In the genomic region with DNA sequence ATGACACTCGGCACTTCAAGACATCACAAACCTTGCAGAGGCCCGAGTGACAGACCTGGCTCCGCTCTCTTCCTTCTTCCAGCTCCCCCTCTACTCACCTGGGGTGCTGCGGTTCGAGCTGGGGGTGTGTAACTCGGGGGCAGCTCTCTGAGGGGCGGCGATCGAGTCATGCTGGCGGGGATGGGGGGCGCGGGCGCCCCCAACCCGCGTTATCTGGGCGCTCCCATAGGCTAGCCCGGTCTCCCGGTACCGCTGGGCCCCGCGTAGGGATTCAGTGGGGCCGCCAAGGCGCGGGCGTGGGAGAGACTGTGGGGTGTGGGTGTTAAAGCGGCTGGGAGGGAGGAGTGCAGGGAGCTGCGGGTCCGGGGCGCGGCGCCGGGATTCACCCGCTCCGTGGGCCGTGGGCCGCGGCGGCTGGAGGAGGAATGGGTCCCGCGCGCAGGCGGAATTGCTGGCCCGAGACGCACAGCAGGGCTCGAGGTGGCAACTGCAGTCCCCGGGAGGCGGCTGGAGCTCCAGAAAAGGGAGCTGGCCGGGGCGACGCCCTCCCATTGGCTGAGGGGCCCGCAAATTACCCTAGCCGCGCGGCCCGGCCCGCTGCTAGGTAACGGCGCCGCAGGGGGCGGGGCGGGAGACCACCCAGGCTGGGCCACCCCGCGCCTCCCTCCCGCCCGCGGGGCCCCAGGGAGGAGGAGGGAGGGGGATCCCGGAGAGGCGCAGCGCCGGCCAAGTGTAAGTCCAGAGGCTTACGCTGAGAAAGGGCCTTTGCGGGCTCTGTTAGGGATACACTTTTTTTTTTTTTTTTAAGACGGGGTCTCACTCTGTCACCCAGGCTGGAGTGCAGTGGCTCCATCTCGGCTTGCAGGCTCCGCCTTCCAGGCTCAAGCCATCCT, we compare ENCODE assay signal across 8 cellular contexts. TPM values are rescaled to one million over a fixed set of nuclear protein-coding genes. Genes with fewer than 3 reads are reported as not detected.
DNase-seq lines count a peak whose midpoint lies in the region; ATAC-seq and TF ChIP-seq lines count a peak whose summit lies in the region.

A gene with protein sequence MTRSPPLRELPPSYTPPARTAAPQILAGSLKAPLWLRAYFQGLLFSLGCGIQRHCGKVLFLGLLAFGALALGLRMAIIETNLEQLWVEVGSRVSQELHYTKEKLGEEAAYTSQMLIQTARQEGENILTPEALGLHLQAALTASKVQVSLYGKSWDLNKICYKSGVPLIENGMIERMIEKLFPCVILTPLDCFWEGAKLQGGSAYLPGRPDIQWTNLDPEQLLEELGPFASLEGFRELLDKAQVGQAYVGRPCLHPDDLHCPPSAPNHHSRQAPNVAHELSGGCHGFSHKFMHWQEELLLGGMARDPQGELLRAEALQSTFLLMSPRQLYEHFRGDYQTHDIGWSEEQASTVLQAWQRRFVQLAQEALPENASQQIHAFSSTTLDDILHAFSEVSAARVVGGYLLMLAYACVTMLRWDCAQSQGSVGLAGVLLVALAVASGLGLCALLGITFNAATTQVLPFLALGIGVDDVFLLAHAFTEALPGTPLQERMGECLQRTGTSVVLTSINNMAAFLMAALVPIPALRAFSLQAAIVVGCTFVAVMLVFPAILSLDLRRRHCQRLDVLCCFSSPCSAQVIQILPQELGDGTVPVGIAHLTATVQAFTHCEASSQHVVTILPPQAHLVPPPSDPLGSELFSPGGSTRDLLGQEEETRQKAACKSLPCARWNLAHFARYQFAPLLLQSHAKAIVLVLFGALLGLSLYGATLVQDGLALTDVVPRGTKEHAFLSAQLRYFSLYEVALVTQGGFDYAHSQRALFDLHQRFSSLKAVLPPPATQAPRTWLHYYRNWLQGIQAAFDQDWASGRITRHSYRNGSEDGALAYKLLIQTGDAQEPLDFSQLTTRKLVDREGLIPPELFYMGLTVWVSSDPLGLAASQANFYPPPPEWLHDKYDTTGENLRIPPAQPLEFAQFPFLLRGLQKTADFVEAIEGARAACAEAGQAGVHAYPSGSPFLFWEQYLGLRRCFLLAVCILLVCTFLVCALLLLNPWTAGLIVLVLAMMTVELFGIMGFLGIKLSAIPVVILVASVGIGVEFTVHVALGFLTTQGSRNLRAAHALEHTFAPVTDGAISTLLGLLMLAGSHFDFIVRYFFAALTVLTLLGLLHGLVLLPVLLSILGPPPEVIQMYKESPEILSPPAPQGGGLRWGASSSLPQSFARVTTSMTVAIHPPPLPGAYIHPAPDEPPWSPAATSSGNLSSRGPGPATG (minus strand): TSS at position 491 of the 893 bp plus-strand sequence. CDS start 321 bp downstream, at position 170.

- POLR2A ChIA-PET in WTC11 (lab: Charles Lee), result interaction anchor here (0.6 to 1.8 kb wide), 7 partner anchors 13 to 364 kb away, joined by 3 to 8 read pairs (median 4); a partner anchor contains a TSS

- peak within 1 kb of the TSS; percentile 44 to 51 for H3K4me3 ChIP-seq in esophagus (ENCODE audit: low read depth in 1 of 2, low read length in 2 of 2)
- H3K4me3 ChIP-seq in upper lobe of left lung, result peak within 1 kb of the TSS; percentile 34 to 55 (median 46)

- peaks cover 29% of the 10 kb centered on the region for H3K27me3 Mint-ChIP-seq in WTC11 (ENCODE audit: low read depth)

- peak; percentile 93 for ATAC-seq in WTC11
- ATAC-seq in upper lobe of left lung (ENCODE audit: low FRiP score in 2 of 2), result peak; percentile 74 to 88
- ATAC-seq in HG03095 (IDR thresholded peaks at IDR 0.05; ENCODE audit: unreplicated experiment), result no peak

- DNase-seq in NCI-H446 (lab: John Stamatoyannopoulos, UW) (peak; percentile 23 to 67), NCI-H446 treated with DMSO at 0.1 percent for 48 hours (lab: John Stamatoyannopoulos, UW) (no peak), NCI-H1417 (lab: John Stamatoyannopoulos, UW) (peak; percentile 63 to 91 (median 88)), WTC11 (ENCODE audit: low spot score) (peak; percentile 91), middle frontal gyrus (ENCODE audit: extremely low spot score, low spot score) (peak; percentile 26), upper lobe of left lung (peak; percentile 64 to 91)

- H3K27ac ChIP-seq in esophagus (ENCODE audit: low read depth in 2 of 2, low read length in 1 of 2) (no peak within 1 kb of the TSS), upper lobe of left lung (peak within 1 kb of the TSS in 1 of 4 donors; percentile 12)

- peak within 1 kb of the TSS; percentile 67 for H3K4me3 Mint-ChIP-seq in WTC11

- H3K9me3 ChIP-seq in esophagus (ENCODE audit: control insufficient read depth in 2 of 2, insufficient read depth in 1 of 2, low read depth in 1 of 2, low read length in 1 of 2), result no peaks in the 10 kb centered on the region
- H3K9me3 ChIP-seq in upper lobe of left lung, result no peaks in the 10 kb centered on the region

- H3K9me3 Mint-ChIP-seq in WTC11, result no peaks in the 10 kb centered on the region

- TF ChIP-seq POLR2A in upper lobe of left lung (IDR thresholded peaks at IDR 0.05), result no peak

- WGBS in esophagus, 2 donors, result 2% methylated on average over 68 to 75 of the region's 75 CpGs
- 13 to 20% methylated on average over 5 to 23 of the region's 75 CpGs for WGBS in upper lobe of left lung, 2 donors

- H3K27ac Mint-ChIP-seq in WTC11, result no peak within 1 kb of the TSS

- TF ChIP-seq CTCF in WTC11 (IDR thresholded peaks at IDR 0.05), result no peak
- TF ChIP-seq CTCF in upper lobe of left lung (IDR thresholded peaks at IDR 0.05), result no peak

- CTCF ChIA-PET in WTC11 (lab: Charles Lee), result interaction anchor here (0.7 to 1.9 kb wide), 11 partner anchors 11 to 460 kb away, joined by 3 to 11 read pairs (median 4); a partner anchor contains a TSS

- H3K27me3 ChIP-seq in esophagus (ENCODE audit: control insufficient read depth in 1 of 2, insufficient read depth in 2 of 2, low read length in 2 of 2) (no peaks in the 10 kb centered on the region), upper lobe of left lung (peaks cover 0 to 5% (median 0%) of the 10 kb centered on the region in 4 donors)

- peaks cover 0 to 3% of the 10 kb centered on the region in 2 donors for H3K4me1 ChIP-seq in esophagus (ENCODE audit: control insufficient read depth in 2 of 2, insufficient read depth in 2 of 2, low read length in 1 of 2)
- H3K4me1 ChIP-seq in upper lobe of left lung, result peaks cover 10 to 15% (median 12%) of the 10 kb centered on the region in 4 donors

- TF ChIP-seq EP300 in upper lobe of left lung (IDR thresholded peaks at IDR 0.05), result no peak

- H3K4me1 Mint-ChIP-seq in WTC11, result peaks cover 4% of the 10 kb centered on the region; the same call in 1 of the 2 replicates

- H3K36me3 Mint-ChIP-seq in WTC11, result no peaks in the 10 kb centered on the region

- H3K36me3 ChIP-seq in esophagus (ENCODE audit: control insufficient read depth in 2 of 2, insufficient read depth in 2 of 2, low read length in 1 of 2), result no peaks in the 10 kb centered on the region
- no peaks in the 10 kb centered on the region for H3K36me3 ChIP-seq in upper lobe of left lung

TF ChIP-seq in WTC11, 78 proteins besides CTCF, POLR2A, EP300 and RAD21 (continues in another document):
- TF ChIP-seq ZNF416 (CRISPR knock-in tag; IDR thresholded peaks at IDR 0.05), result no peak
- no peak for TF ChIP-seq SMAD4 (CRISPR knock-in tag; IDR thresholded peaks at IDR 0.05)
- no peak for TF ChIP-seq NR3C1 (CRISPR knock-in tag; conservative IDR thresholded peaks at IDR 0.05; ENCODE audit: low read depth)
- peak; percentile 63; the same call in 1 of the 2 replicates for TF ChIP-seq ZNF423 (CRISPR knock-in tag; IDR thresholded peaks at IDR 0.05)
- no peak for TF ChIP-seq ZNF138 (CRISPR knock-in tag; conservative IDR thresholded peaks at IDR 0.05)
- no peak for TF ChIP-seq CREM (CRISPR knock-in tag; IDR thresholded peaks at IDR 0.05)
- no peak for TF ChIP-seq ESRRA (CRISPR knock-in tag; IDR thresholded peaks at IDR 0.05; ENCODE audit: borderline replicate concordance)
- TF ChIP-seq ZNF396 (CRISPR knock-in tag; IDR thresholded peaks at IDR 0.05; ENCODE audit: borderline replicate concordance), result no peak
- TF ChIP-seq, protein P1, sequence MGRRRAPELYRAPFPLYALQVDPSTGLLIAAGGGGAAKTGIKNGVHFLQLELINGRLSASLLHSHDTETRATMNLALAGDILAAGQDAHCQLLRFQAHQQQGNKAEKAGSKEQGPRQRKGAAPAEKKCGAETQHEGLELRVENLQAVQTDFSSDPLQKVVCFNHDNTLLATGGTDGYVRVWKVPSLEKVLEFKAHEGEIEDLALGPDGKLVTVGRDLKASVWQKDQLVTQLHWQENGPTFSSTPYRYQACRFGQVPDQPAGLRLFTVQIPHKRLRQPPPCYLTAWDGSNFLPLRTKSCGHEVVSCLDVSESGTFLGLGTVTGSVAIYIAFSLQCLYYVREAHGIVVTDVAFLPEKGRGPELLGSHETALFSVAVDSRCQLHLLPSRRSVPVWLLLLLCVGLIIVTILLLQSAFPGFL (CRISPR knock-in tag; IDR thresholded peaks at IDR 0.05; ENCODE audit: borderline replicate concordance), result no peak
- no peak for TF ChIP-seq EMX1 (CRISPR knock-in tag; IDR thresholded peaks at IDR 0.05)
- TF ChIP-seq, protein P2, sequence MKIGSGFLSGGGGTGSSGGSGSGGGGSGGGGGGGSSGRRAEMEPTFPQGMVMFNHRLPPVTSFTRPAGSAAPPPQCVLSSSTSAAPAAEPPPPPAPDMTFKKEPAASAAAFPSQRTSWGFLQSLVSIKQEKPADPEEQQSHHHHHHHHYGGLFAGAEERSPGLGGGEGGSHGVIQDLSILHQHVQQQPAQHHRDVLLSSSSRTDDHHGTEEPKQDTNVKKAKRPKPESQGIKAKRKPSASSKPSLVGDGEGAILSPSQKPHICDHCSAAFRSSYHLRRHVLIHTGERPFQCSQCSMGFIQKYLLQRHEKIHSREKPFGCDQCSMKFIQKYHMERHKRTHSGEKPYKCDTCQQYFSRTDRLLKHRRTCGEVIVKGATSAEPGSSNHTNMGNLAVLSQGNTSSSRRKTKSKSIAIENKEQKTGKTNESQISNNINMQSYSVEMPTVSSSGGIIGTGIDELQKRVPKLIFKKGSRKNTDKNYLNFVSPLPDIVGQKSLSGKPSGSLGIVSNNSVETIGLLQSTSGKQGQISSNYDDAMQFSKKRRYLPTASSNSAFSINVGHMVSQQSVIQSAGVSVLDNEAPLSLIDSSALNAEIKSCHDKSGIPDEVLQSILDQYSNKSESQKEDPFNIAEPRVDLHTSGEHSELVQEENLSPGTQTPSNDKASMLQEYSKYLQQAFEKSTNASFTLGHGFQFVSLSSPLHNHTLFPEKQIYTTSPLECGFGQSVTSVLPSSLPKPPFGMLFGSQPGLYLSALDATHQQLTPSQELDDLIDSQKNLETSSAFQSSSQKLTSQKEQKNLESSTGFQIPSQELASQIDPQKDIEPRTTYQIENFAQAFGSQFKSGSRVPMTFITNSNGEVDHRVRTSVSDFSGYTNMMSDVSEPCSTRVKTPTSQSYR (CRISPR knock-in tag; IDR thresholded peaks at IDR 0.05), result no peak

RNA-seq across cellular contexts. Expression of the gene that starts here (rescaled TPM):
- total RNA-seq in WTC11 (2021), result 0.71 to 1.1 TPM (median 0.96 TPM) in 3 replicates
- under 1 TPM; 0.34 to 0.71 TPM for polyA plus RNA-seq in esophagus
- 1 to 10 TPM in 2 of 6 donors, under 1 TPM in 4; 0.30 to 1.4 (median 0.82) TPM for total RNA-seq in upper lobe of left lung
